Comparison of ENCODE assay signal across 1 cellular context in the genomic region with DNA sequence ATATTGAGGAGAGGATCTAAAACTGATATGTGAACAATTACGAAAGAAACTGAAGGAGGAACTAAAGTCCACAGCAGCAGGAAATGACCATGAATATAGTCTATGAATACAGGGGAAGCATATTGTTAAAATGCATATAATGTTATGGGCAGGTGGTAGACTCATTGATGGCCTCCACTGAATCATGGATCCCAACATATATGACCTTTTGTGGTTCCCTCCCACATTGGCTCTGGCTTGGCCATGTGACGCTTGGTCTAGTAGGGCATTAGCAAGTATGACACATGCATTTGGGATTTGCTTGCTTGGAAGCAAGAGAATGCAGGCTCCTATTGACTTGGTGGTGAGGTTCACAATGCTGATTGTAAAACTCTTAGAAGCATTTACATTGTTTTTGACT.
TF ChIP-seq lines count a peak whose summit lies in the region.

No MANE protein-coding gene starts in this region.

TF ChIP-seq in SK-N-SH treated with all-trans-retinoic acid at 6 μM for 48 hours, 23 proteins besides CTCF, POLR2A, EP300 and RAD21 (continued from another document):
- TF ChIP-seq, protein P1, sequence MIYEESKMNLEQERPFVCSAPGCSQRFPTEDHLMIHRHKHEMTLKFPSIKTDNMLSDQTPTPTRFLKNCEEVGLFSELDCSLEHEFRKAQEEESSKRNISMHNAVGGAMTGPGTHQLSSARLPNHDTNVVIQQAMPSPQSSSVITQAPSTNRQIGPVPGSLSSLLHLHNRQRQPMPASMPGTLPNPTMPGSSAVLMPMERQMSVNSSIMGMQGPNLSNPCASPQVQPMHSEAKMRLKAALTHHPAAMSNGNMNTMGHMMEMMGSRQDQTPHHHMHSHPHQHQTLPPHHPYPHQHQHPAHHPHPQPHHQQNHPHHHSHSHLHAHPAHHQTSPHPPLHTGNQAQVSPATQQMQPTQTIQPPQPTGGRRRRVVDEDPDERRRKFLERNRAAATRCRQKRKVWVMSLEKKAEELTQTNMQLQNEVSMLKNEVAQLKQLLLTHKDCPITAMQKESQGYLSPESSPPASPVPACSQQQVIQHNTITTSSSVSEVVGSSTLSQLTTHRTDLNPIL (CRISPR knock-in tag; IDR thresholded peaks at IDR 0.05; ENCODE audit: low read depth): no peak
- no peak for TF ChIP-seq RARB (CRISPR knock-in tag; IDR thresholded peaks at IDR 0.05)
